Comparison of ENCODE assay signal across 18 cellular contexts in the genomic region with DNA sequence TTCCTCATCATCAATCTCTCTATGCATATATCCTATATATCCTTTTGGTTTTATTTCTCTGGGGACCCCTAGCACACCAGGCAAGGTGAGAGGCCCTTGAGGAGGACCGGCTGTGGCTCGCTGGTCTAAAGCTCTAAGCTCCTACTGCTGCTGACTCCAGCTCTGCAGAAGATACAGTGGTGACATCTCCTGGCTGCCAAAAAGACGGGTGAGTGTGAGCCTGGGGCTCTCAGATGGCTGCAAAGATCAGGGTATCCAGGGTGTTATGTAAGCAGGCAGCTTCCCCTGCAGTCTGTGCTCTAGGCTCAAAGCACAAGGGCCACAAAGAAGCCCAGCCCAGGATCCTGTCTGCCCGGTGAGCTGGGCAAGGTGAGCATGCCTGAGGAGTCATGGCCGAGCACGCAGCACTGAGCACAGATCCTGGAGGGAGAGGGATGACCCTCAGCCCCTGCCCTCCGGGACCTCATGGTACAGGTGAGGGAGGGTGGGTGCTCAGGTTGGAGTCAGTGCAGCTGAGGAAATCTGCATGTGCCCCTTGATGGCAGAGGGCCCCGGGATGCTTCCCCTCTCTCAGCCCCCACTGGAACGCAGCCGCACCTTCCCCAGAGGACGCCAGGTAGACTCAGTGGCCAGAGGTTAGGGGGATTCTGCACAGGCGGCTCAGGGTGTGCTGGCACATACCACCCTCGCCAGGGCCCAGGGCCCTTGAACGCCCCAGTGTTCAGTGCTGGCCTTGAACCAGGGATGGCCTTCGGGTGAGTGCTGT.
DNase-seq lines count a peak whose midpoint lies in the region; ATAC-seq and TF ChIP-seq lines count a peak whose summit lies in the region.
"Had no signal": no experiment of that assay in that cellular context is flagged by ENCODE, and none has a peak within 500 bp of the region (broad histone marks: within the 10 kb centered on the region; RNA-seq: fewer than 3 reads in every experiment).

No MANE protein-coding gene starts in this region.

- H3K4me3 Mint-ChIP-seq in activated T-cell treated with anti-CD3 and anti-CD28 coated beads, Interleukin-2, amount 50 U/mL, for 24 hours = no peak overlapping the region
- H3K4me3 Mint-ChIP-seq in activated T-cell treated with anti-CD3 and anti-CD28 coated beads, Interleukin-2, amount 50 U/mL, for 4 hours = no peak overlapping the region
- no peak overlapping the region for H3K4me3 Mint-ChIP-seq in activated B cell treated with CpG ODN at 0.5 μM for 24 hours
- H3K4me3 Mint-ChIP-seq in stimulated activated memory B cell treated with anti-CD40 and anti-IgM and Interleukin-4, amounts not matched to agents 10 μg/mL and 1 μg/mL and 100 μg/mL, for 72 hours = no peak overlapping the region
- no peak overlapping the region for H3K4me3 Mint-ChIP-seq in MCF 10A (ENCODE audit: unreplicated experiment)
- H3K4me3 Mint-ChIP-seq: T-helper 17 cell had no signal

- POLR2A ChIA-PET in activated B cell treated with CpG ODN at 0.5 μM for 24 hours (lab: Charles Lee) = no interaction called here
- POLR2A ChIA-PET in MCF 10A (lab: Yijun Ruan, JAX) = interaction anchor here (0.6 to 0.7 kb wide), 2 partner anchors 28 to 96 kb away, joined by 3 to 4 read pairs; no protein-coding TSS in a partner anchor

- H3K36me3 Mint-ChIP-seq in activated T-cell treated with anti-CD3 and anti-CD28 coated beads, Interleukin-2, amount 50 U/mL, for 24 hours (ENCODE audit: low read depth) = peaks cover 15% of the 10 kb centered on the region
- H3K36me3 Mint-ChIP-seq in activated T-cell treated with anti-CD3 and anti-CD28 coated beads, Interleukin-2, amount 50 U/mL, for 4 hours (ENCODE audit: insufficient read depth) = peaks cover 3% of the 10 kb centered on the region
- H3K36me3 Mint-ChIP-seq in activated B cell treated with CpG ODN at 0.5 μM for 24 hours (ENCODE audit: low read depth) (peaks cover 2% of the 10 kb centered on the region), MCF 10A (ENCODE audit: insufficient read depth, unreplicated experiment) (no peaks in the 10 kb centered on the region)
- peaks cover 1% of the 10 kb centered on the region for H3K36me3 Mint-ChIP-seq in stimulated activated memory B cell treated with anti-CD40 and anti-IgM and Interleukin-4, amounts not matched to agents 10 μg/mL and 1 μg/mL and 100 μg/mL, for 72 hours

- CTCF ChIA-PET in activated B cell treated with CpG ODN at 0.5 μM for 24 hours (lab: Charles Lee) (interaction anchor here (1.1 kb wide), 1 partner anchor 275 kb away, joined by 3 read pairs; no protein-coding TSS in a partner anchor), MCF 10A (lab: Yijun Ruan, JAX) (interaction anchor here (1.2 to 1.3 kb wide), 2 partner anchors 12 to 14 kb away, joined by 3 to 6 read pairs; no protein-coding TSS in a partner anchor)

- no peak for DNase-seq in activated T-cell treated with anti-CD3 and anti-CD28 coated beads, Interleukin-2, amount 50 U/mL, for 24 hours
- DNase-seq in activated T-cell treated with anti-CD3 and anti-CD28 coated beads, Interleukin-2, amount 50 U/mL, for 4 hours = no peak
- no peak for DNase-seq in activated B cell treated with CpG ODN at 0.5 μM for 24 hours
- DNase-seq in mesenteric fat pad (ENCODE audit: low spot score) = peak; percentile 81
- DNase-seq in central memory CD4-positive, alpha-beta T cell = no peak
- no peak for DNase-seq in MCF 10A (ENCODE audit: unreplicated experiment)
- DNase-seq: adrenal gland; colonic mucosa; kidney; MG63; NCI-H1436 treated with DMSO at 0.1 percent for 48 hours; NCI-H510A treated with DMSO at 0.1 percent for 48 hours; occipital lobe; stimulated activated CD4-positive, alpha-beta T cell treated with anti-CD3 and anti-CD28 coated beads, Interleukin-4, amount 100 ng/mL, for 4 hours; T-helper 17 cell; transverse colon had no signal

- intact Hi-C loops in activated B cell treated with CpG ODN at 0.5 μM for 24 hours (cut with micrococcal nuclease) (no loop called here), MCF 10A (cut with micrococcal nuclease) (no loop called here)

- H3K9me3 Mint-ChIP-seq in activated T-cell treated with anti-CD3 and anti-CD28 coated beads, Interleukin-2, amount 50 U/mL, for 24 hours = peaks cover 22% of the 10 kb centered on the region
- H3K9me3 Mint-ChIP-seq in activated T-cell treated with anti-CD3 and anti-CD28 coated beads, Interleukin-2, amount 50 U/mL, for 4 hours = peaks cover 12% of the 10 kb centered on the region
- peaks cover 5% of the 10 kb centered on the region for H3K9me3 Mint-ChIP-seq in activated B cell treated with CpG ODN at 0.5 μM for 24 hours
- H3K9me3 Mint-ChIP-seq in stimulated activated memory B cell treated with anti-CD40 and anti-IgM and Interleukin-4, amounts not matched to agents 10 μg/mL and 1 μg/mL and 100 μg/mL, for 72 hours = peaks cover 7% of the 10 kb centered on the region
- peaks cover 3% of the 10 kb centered on the region for H3K9me3 Mint-ChIP-seq in MCF 10A (ENCODE audit: unreplicated experiment)

- BruUV-seq in MCF 10A (replicated peaks; lab: Mats Ljungman, UMichigan) = no TSS peak

- ATAC-seq in activated T-cell treated with anti-CD3 and anti-CD28 coated beads, Interleukin-2, amount 50 U/mL, for 4 hours = no peak
- ATAC-seq in activated B cell treated with CpG ODN at 0.5 μM for 24 hours (ENCODE audit: low read depth) (no peak), GM18868 (IDR thresholded peaks at IDR 0.05; ENCODE audit: unreplicated experiment) (no peak)
- no peak for ATAC-seq in stimulated activated memory B cell treated with anti-CD40 and anti-IgM and Interleukin-4, amounts not matched to agents 10 μg/mL and 1 μg/mL and 100 μg/mL, for 72 hours
- ATAC-seq: T-helper 17 cell had no signal

- peak overlapping the region; percentile 12 for H3K27ac Mint-ChIP-seq in activated T-cell treated with anti-CD3 and anti-CD28 coated beads, Interleukin-2, amount 50 U/mL, for 24 hours
- peak overlapping the region; percentile 31 for H3K27ac Mint-ChIP-seq in activated B cell treated with CpG ODN at 0.5 μM for 24 hours
- H3K27ac Mint-ChIP-seq in stimulated activated memory B cell treated with anti-CD40 and anti-IgM and Interleukin-4, amounts not matched to agents 10 μg/mL and 1 μg/mL and 100 μg/mL, for 72 hours = peak overlapping the region; percentile 35
- no peak overlapping the region for H3K27ac Mint-ChIP-seq in MCF 10A (ENCODE audit: low read depth, unreplicated experiment)

- peaks cover 63% of the 10 kb centered on the region for H3K4me1 Mint-ChIP-seq in activated T-cell treated with anti-CD3 and anti-CD28 coated beads, Interleukin-2, amount 50 U/mL, for 24 hours (ENCODE audit: low read depth)
- H3K4me1 Mint-ChIP-seq in activated T-cell treated with anti-CD3 and anti-CD28 coated beads, Interleukin-2, amount 50 U/mL, for 4 hours (ENCODE audit: low read depth) = peaks cover 57% of the 10 kb centered on the region
- peaks cover 45% of the 10 kb centered on the region for H3K4me1 Mint-ChIP-seq in activated B cell treated with CpG ODN at 0.5 μM for 24 hours
- H3K4me1 Mint-ChIP-seq in stimulated activated memory B cell treated with anti-CD40 and anti-IgM and Interleukin-4, amounts not matched to agents 10 μg/mL and 1 μg/mL and 100 μg/mL, for 72 hours = peaks cover 47% of the 10 kb centered on the region
- H3K4me1 Mint-ChIP-seq in MCF 10A (ENCODE audit: insufficient read depth, unreplicated experiment) = peaks cover 7% of the 10 kb centered on the region

- no peak for TF ChIP-seq CTCF in activated B cell treated with CpG ODN at 0.5 μM for 24 hours (IDR thresholded peaks at IDR 0.05)
- TF ChIP-seq CTCF in MCF 10A (IDR thresholded peaks at IDR 0.05; ENCODE audit: unreplicated experiment) = no peak

- H3K27me3 Mint-ChIP-seq in activated T-cell treated with anti-CD3 and anti-CD28 coated beads, Interleukin-2, amount 50 U/mL, for 24 hours = no peaks in the 10 kb centered on the region
- H3K27me3 Mint-ChIP-seq in activated T-cell treated with anti-CD3 and anti-CD28 coated beads, Interleukin-2, amount 50 U/mL, for 4 hours (ENCODE audit: low read depth) = no peaks in the 10 kb centered on the region
- H3K27me3 Mint-ChIP-seq in activated B cell treated with CpG ODN at 0.5 μM for 24 hours (no peaks in the 10 kb centered on the region), MCF 10A (ENCODE audit: insufficient read depth, unreplicated experiment) (no peaks in the 10 kb centered on the region)
- peaks cover under 1% of the 10 kb centered on the region for H3K27me3 Mint-ChIP-seq in stimulated activated memory B cell treated with anti-CD40 and anti-IgM and Interleukin-4, amounts not matched to agents 10 μg/mL and 1 μg/mL and 100 μg/mL, for 72 hours
